Comparison of ENCODE assay signal across 1 cellular context in the genomic region with DNA sequence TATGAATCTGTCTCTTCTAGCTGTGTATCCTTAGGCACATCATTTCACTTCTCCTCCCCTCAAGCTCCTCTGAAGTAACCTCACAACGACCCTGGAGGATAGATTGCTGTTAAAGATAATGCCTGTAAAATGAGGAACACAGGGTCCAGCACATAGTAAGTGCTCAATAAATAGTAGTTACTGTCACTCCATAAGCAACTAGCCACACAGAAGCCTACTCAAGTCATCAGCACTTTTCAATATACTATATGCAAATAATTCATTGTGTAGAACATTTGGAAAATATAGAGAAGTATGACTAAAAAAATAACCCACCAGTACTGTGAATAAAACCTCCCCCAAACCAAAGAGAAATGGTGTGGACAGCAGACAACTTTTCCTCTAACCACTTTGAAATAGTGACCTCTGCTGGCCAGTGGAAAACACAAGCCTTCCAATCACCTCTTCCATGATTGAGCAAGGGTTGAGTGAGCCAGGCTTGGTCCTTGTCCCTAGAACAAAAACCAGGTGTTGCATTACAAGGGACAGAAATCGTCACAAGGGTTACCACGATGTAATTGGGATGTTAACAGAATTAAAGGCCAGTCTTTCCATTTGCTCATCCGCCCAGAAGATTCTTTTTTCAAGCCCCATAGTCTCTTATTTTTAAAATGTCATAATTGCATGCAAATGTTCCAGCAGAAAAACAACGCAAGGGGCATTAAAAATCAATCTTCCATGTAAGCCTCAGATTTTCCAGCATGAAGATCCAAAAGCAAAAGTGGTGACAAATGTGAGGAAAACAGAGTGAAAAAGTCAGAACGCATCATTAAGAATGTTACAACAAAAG.
A peak's percentile ranks its signal among the peaks of the same experiment; 100 is the strongest.
TF ChIP-seq lines count a peak whose summit lies in the region.

No MANE protein-coding gene starts in this region.

TF ChIP-seq in K562, 482 proteins besides CTCF, POLR2A, EP300 and RAD21 (continued from another document):
- TF ChIP-seq RBM14 (IDR thresholded peaks at IDR 0.05; ENCODE audit: borderline replicate concordance, insufficient read depth, low read depth, low read length), result no peak
- no peak for TF ChIP-seq ZNF347 (CRISPR knock-in tag; IDR thresholded peaks at IDR 0.05; ENCODE audit: low read depth)
- no peak for TF ChIP-seq ATF1 (CRISPR knock-in tag; IDR thresholded peaks at IDR 0.05)
- 0 out of 2 replicates have a peak, but pooled peaks have one; percentile 11 for TF ChIP-seq ATF1 (tag; IDR thresholded peaks at IDR 0.05)
- TF ChIP-seq ZNF311 (CRISPR knock-in tag; IDR thresholded peaks at IDR 0.05), result no peak
- TF ChIP-seq TRIM28 (IDR thresholded peaks at IDR 0.05), result no peak
- TF ChIP-seq RBM25 (IDR thresholded peaks at IDR 0.05; ENCODE audit: low read depth, low read length, severe bottlenecking), result peak; percentile 69
- TF ChIP-seq EWSR1 (IDR thresholded peaks at IDR 0.05; ENCODE audit: borderline replicate concordance, low read depth, partially characterized antibody), result no peak
- no peak for TF ChIP-seq KAT7 (CRISPR knock-in tag; IDR thresholded peaks at IDR 0.05; ENCODE audit: borderline replicate concordance)
- peak; percentile 7 to 24; a peak in 1 of 4 replicates for TF ChIP-seq KDM1A (IDR thresholded peaks at IDR 0.05)
- TF ChIP-seq ZNF830 (CRISPR knock-in tag; IDR thresholded peaks at IDR 0.05), result no peak
- 0 out of 3 replicates have a peak, but pooled peaks of 1 of the 2 experiments have one; percentile 64 for TF ChIP-seq CBX3 (IDR thresholded peaks at IDR 0.05; ENCODE audit: borderline replicate concordance in 1 of 2, low read length in 2 of 2)
- TF ChIP-seq ZNF232 (CRISPR knock-in tag; IDR thresholded peaks at IDR 0.05), result no peak
- TF ChIP-seq, protein P1, sequence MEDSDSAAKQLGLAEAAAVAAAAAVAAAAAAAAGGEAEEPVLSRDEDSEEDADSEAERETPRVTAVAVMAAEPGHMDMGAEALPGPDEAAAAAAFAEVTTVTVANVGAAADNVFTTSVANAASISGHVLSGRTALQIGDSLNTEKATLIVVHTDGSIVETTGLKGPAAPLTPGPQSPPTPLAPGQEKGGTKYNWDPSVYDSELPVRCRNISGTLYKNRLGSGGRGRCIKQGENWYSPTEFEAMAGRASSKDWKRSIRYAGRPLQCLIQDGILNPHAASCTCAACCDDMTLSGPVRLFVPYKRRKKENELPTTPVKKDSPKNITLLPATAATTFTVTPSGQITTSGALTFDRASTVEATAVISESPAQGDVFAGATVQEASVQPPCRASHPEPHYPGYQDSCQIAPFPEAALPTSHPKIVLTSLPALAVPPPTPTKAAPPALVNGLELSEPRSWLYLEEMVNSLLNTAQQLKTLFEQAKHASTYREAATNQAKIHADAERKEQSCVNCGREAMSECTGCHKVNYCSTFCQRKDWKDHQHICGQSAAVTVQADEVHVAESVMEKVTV (CRISPR knock-in tag; IDR thresholded peaks at IDR 0.05), result peak; percentile 53
- TF ChIP-seq HDAC3 (IDR thresholded peaks at IDR 0.05; ENCODE audit: borderline replicate concordance, partially characterized antibody), result no peak
- TF ChIP-seq, protein P2, sequence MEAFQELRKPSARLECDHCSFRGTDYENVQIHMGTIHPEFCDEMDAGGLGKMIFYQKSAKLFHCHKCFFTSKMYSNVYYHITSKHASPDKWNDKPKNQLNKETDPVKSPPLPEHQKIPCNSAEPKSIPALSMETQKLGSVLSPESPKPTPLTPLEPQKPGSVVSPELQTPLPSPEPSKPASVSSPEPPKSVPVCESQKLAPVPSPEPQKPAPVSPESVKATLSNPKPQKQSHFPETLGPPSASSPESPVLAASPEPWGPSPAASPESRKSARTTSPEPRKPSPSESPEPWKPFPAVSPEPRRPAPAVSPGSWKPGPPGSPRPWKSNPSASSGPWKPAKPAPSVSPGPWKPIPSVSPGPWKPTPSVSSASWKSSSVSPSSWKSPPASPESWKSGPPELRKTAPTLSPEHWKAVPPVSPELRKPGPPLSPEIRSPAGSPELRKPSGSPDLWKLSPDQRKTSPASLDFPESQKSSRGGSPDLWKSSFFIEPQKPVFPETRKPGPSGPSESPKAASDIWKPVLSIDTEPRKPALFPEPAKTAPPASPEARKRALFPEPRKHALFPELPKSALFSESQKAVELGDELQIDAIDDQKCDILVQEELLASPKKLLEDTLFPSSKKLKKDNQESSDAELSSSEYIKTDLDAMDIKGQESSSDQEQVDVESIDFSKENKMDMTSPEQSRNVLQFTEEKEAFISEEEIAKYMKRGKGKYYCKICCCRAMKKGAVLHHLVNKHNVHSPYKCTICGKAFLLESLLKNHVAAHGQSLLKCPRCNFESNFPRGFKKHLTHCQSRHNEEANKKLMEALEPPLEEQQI (IDR thresholded peaks at IDR 0.05), result 0 out of 2 replicates have a peak, but pooled peaks have one; percentile 33
- TF ChIP-seq CBFA2T2 (conservative IDR thresholded peaks at IDR 0.05), result no peak
- 0 out of 2 replicates have a peak, but pooled peaks have one; percentile 49 for TF ChIP-seq CC2D1A (IDR thresholded peaks at IDR 0.05)
- no peak for TF ChIP-seq ZNF146 (CRISPR knock-in tag; IDR thresholded peaks at IDR 0.05; ENCODE audit: unreplicated experiment)
- TF ChIP-seq TGIF2 (CRISPR knock-in tag; IDR thresholded peaks at IDR 0.05), result no peak
- TF ChIP-seq SOX6 (IDR thresholded peaks at IDR 0.05), result 0 out of 2 replicates have a peak, but pooled peaks have one; percentile 25
- TF ChIP-seq, protein P3, sequence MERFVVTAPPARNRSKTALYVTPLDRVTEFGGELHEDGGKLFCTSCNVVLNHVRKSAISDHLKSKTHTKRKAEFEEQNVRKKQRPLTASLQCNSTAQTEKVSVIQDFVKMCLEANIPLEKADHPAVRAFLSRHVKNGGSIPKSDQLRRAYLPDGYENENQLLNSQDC (CRISPR knock-in tag; IDR thresholded peaks at IDR 0.05), result no peak
- TF ChIP-seq CEBPG (CRISPR knock-in tag; IDR thresholded peaks at IDR 0.05), result peak; percentile 36; the same call in 1 of the 2 replicates
- TF ChIP-seq CEBPG (tag; conservative IDR thresholded peaks at IDR 0.05 in 1 of 2, IDR thresholded peaks at IDR 0.05 in 1 of 2), result peak; percentile 66 to 88
- TF ChIP-seq KLF13 (tag; IDR thresholded peaks at IDR 0.05; ENCODE audit: borderline replicate concordance, low read depth), result no peak
- no peak for TF ChIP-seq ZNF165 (CRISPR knock-in tag; IDR thresholded peaks at IDR 0.05; ENCODE audit: borderline replicate concordance)
- TF ChIP-seq TCF3 (CRISPR knock-in tag; IDR thresholded peaks at IDR 0.05), result no peak
- no peak for TF ChIP-seq PHTF2 (CRISPR knock-in tag; IDR thresholded peaks at IDR 0.05)
- TF ChIP-seq NR2F6 (CRISPR knock-in tag; IDR thresholded peaks at IDR 0.05), result no peak
- no peak for TF ChIP-seq SRSF3 (IDR thresholded peaks at IDR 0.05; ENCODE audit: insufficient read depth, low read length)
- peak; percentile 58; the same call in 1 of the 2 replicates for TF ChIP-seq BCOR (IDR thresholded peaks at IDR 0.05)
- no peak for TF ChIP-seq ZNF561 (CRISPR knock-in tag; conservative IDR thresholded peaks at IDR 0.05)
- 0 out of 2 replicates have a peak, but pooled peaks have one; percentile 18 for TF ChIP-seq ZNF24 (IDR thresholded peaks at IDR 0.05)
- TF ChIP-seq CCNT2 (IDR thresholded peaks at IDR 0.05; ENCODE audit: borderline replicate concordance, extremely low read depth, insufficient read length, low read depth, low read length), result no peak
- no peak for TF ChIP-seq ZNF12 (CRISPR knock-in tag; IDR thresholded peaks at IDR 0.05)
- no peak for TF ChIP-seq KLF10 (CRISPR knock-in tag; IDR thresholded peaks at IDR 0.05)
- no peak for TF ChIP-seq JUNB (CRISPR knock-in tag; conservative IDR thresholded peaks at IDR 0.05)
- TF ChIP-seq SP1 (CRISPR knock-in tag; IDR thresholded peaks at IDR 0.05), result no peak
- TF ChIP-seq SMC3 (conservative IDR thresholded peaks at IDR 0.05; ENCODE audit: insufficient read depth, low read depth, low read length), result peak; percentile 74
- TF ChIP-seq FOXJ3 (CRISPR knock-in tag; IDR thresholded peaks at IDR 0.05), result no peak
- peak; percentile 88 for TF ChIP-seq EHMT2 (IDR thresholded peaks at IDR 0.05)
- TF ChIP-seq TEAD2 (tag; IDR thresholded peaks at IDR 0.05), result no peak
- TF ChIP-seq, protein P4, sequence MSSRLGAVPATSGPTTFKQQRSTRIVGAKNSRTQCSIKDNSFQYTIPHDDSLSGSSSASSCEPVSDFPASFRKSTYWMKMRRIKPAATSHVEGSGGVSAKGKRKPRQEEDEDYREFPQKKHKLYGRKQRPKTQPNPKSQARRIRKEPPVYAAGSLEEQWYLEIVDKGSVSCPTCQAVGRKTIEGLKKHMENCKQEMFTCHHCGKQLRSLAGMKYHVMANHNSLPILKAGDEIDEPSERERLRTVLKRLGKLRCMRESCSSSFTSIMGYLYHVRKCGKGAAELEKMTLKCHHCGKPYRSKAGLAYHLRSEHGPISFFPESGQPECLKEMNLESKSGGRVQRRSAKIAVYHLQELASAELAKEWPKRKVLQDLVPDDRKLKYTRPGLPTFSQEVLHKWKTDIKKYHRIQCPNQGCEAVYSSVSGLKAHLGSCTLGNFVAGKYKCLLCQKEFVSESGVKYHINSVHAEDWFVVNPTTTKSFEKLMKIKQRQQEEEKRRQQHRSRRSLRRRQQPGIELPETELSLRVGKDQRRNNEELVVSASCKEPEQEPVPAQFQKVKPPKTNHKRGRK (tag; IDR thresholded peaks at IDR 0.05), result no peak
- TF ChIP-seq, protein P5, sequence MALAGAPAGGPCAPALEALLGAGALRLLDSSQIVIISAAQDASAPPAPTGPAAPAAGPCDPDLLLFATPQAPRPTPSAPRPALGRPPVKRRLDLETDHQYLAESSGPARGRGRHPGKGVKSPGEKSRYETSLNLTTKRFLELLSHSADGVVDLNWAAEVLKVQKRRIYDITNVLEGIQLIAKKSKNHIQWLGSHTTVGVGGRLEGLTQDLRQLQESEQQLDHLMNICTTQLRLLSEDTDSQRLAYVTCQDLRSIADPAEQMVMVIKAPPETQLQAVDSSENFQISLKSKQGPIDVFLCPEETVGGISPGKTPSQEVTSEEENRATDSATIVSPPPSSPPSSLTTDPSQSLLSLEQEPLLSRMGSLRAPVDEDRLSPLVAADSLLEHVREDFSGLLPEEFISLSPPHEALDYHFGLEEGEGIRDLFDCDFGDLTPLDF (CRISPR knock-in tag; IDR thresholded peaks at IDR 0.05), result no peak
- TF ChIP-seq POLR2G (IDR thresholded peaks at IDR 0.05; ENCODE audit: low read depth, low read length), result no peak
- TF ChIP-seq RFX1 (IDR thresholded peaks at IDR 0.05), result no peak
- TF ChIP-seq NCOA1 (IDR thresholded peaks at IDR 0.05; ENCODE audit: low read depth), result no peak
